ENCODE assay signal across 20 cellular contexts in genomic region chr6:42954405-42954804, GRCh38. TPM values are rescaled to one million over a fixed set of nuclear protein-coding genes. Genes with fewer than 3 reads are reported as not detected.
"Had no signal": no experiment of that assay in that cellular context is flagged by ENCODE, and none has a peak within 500 bp of the region (broad histone marks: within the 10 kb centered on the region; RNA-seq: fewer than 3 reads in every experiment).

No MANE protein-coding gene starts in this region.

RNA-seq across cellular contexts. Expression of gene GNMT, which starts 6.1 kb away (rescaled TPM):
- total RNA-seq: activated CD4-positive, alpha-beta memory T cell treated with anti-CD3 and anti-CD28 coated beads for 36 hours; activated naive CD4-positive, alpha-beta T cell treated with anti-CD3 and anti-CD28 coated beads for 36 hours; chondrocyte had no signal

RNA-seq across cellular contexts. Expression of gene PTCRA, which starts 38.6 kb away (rescaled TPM):
- total RNA-seq: activated B cell treated with CpG ODN at 0.5 μM for 24 hours; activated CD4-positive, alpha-beta memory T cell treated with anti-CD3 and anti-CD28 coated beads for 36 hours; activated CD4-positive, alpha-beta T cell treated with anti-CD3 and anti-CD28 coated beads, Interleukin-2, amount 10 ng/mL, durations not matched to agents 24 days and 14 days; activated CD8-positive, alpha-beta memory T cell treated with anti-CD3 and anti-CD28 coated beads for 36 hours; activated CD8-positive, alpha-beta T cell treated with anti-CD3 and anti-CD28 coated beads for 36 hours; activated naive CD4-positive, alpha-beta T cell treated with anti-CD3 and anti-CD28 coated beads for 36 hours; activated naive CD4-positive, alpha-beta T cell treated with anti-CD3 and anti-CD28 coated beads, Interleukin-2, amount 50 U/mL, for 72 hours; activated naive CD8-positive, alpha-beta T cell treated with anti-CD3 and anti-CD28 coated beads for 36 hours; activated T-cell treated with anti-CD3 and anti-CD28 coated beads, Interleukin-2, amount 50 U/mL, for 4 hours; activated T-cell treated with anti-CD3 and anti-CD28 coated beads, Interleukin-2, amount 50 U/mL, for 72 hours; activated T-helper 1 cell treated with anti-CD3 and anti-CD28 coated beads, Interleukin-12 subunit alpha, Interleukin-12 subunit beta, Interleukin-2, Interleukin-4 antibody, amounts not matched to agents 30 ng/mL and 10 ng/mL and 1 ng/mL, durations not matched to agents 14 hours and 24 hours and 36 hours; activated T-helper 17 cell treated with anti-CD3 and anti-CD28 coated beads, Interleukin-2, amount 50 U/mL, for 72 hours; aorta; astrocyte; body of pancreas; breast epithelium; cardiac muscle cell; chondrocyte; T-helper 1 cell treated with Interleukin-12 subunit alpha and Interleukin-12 subunit beta and Interleukin-4 antibody, amounts not matched to agents 30 ng/mL and 1 ng/mL, for 36 hours; T-helper 2 cell treated with Interferon-gamma antibody and Interleukin-4, amounts not matched to agents 100 ng/mL and 5 ng/mL, for 36 hours had no signal
